8 cellular contexts compared by ENCODE assay signal in genomic region chr21:41460578-41461527, GRCh38. TPM values are rescaled to one million over a fixed set of nuclear protein-coding genes. Genes with fewer than 3 reads are reported as not detected.
DNase-seq lines count a peak whose midpoint lies in the region; ATAC-seq and TF ChIP-seq lines count a peak whose summit lies in the region.

No MANE protein-coding gene starts in this region.

- no peak overlapping the region for H3K27ac ChIP-seq in left lung

- peaks cover 2 to 15% (median 5%) of the 10 kb centered on the region in 7 donors for H3K9me3 Mint-ChIP-seq in CD14-positive monocyte
- H3K9me3 Mint-ChIP-seq in chondrocyte (ENCODE audit: low read depth), result peaks cover 8% of the 10 kb centered on the region

- intact Hi-C loops in CD14-positive monocyte (cut with micrococcal nuclease) (loop anchor here in 1 of 2 donors (1.0 kb wide), 1 partner anchor 178 kb away; no protein-coding TSS in a partner anchor), left lung (cut with DNase I) (no loop called here)

- no peaks in the 10 kb centered on the region for H3K9me3 ChIP-seq in left lung

- H3K27ac Mint-ChIP-seq in CD14-positive monocyte (peak overlapping the region in 2 of 7 donors; percentile 19), chondrocyte (ENCODE audit: unreplicated experiment) (no peak overlapping the region)

- no peak overlapping the region for H3K4me3 ChIP-seq in left lung

- H3K4me1 ChIP-seq in left lung, result no peaks in the 10 kb centered on the region

- peaks cover 39% of the 10 kb centered on the region in 2 donors for H3K36me3 Mint-ChIP-seq in CD14-positive monocyte
- H3K36me3 Mint-ChIP-seq in chondrocyte (ENCODE audit: low read depth), result no peaks in the 10 kb centered on the region

- H3K27me3 ChIP-seq in left lung, result no peaks in the 10 kb centered on the region

- peak; percentile 67 for DNase-seq in CD14-positive monocyte (ENCODE audit: low spot score)
- DNase-seq in NCI-H1105 (lab: John Stamatoyannopoulos, UW), result peak; percentile 13
- peak; percentile 49 for DNase-seq in activated CD4-positive, CD25-positive, alpha-beta regulatory T cell treated with anti-CD3 and anti-CD28 coated beads, Interleukin-2, amount 50 U/mL, for 72 hours
- DNase-seq in chondrocyte (ENCODE audit: low spot score), result no peak
- DNase-seq in left lung, result peak; percentile 80 to 89
- DNase-seq in stimulated activated CD4-positive, alpha-beta T cell treated with anti-CD3 and anti-CD28 coated beads, TNF-alpha, amount 100 ng/mL, for 24 hours (ENCODE audit: low read depth in 3 of 3), result peak; percentile 23 to 54 (median 27)

- H3K27me3 Mint-ChIP-seq in CD14-positive monocyte (ENCODE audit: low read depth in 3 of 3), result peaks cover 2 to 4% (median 2%) of the 10 kb centered on the region in 3 donors
- no peaks in the 10 kb centered on the region for H3K27me3 Mint-ChIP-seq in chondrocyte (ENCODE audit: low read depth)

- H3K4me1 Mint-ChIP-seq in CD14-positive monocyte, result peaks cover 2% of the 10 kb centered on the region
- peaks cover 22% of the 10 kb centered on the region for H3K4me1 Mint-ChIP-seq in chondrocyte (ENCODE audit: low read depth)

- H3K4me3 Mint-ChIP-seq in CD14-positive monocyte (no peak overlapping the region), chondrocyte (ENCODE audit: unreplicated experiment) (no peak overlapping the region)

- TF ChIP-seq CTCF in CD14-positive monocyte (IDR thresholded peaks at IDR 0.05) (peak; percentile 83), chondrocyte (IDR thresholded peaks at IDR 0.05) (peak; percentile 88), left lung (IDR thresholded peaks at IDR 0.05) (peak; percentile 72 to 74)

- ATAC-seq in GM19351 (IDR thresholded peaks at IDR 0.05; ENCODE audit: unreplicated experiment) (peak; percentile 64), left lung (peak; percentile 95), HG02981 (IDR thresholded peaks at IDR 0.05; ENCODE audit: unreplicated experiment) (no peak)

- peaks cover 0 to 45% of the 10 kb centered on the region in 2 donors for H3K36me3 ChIP-seq in left lung

RNA-seq across cellular contexts. Expression of gene MX1, which starts 34.8 kb away (rescaled TPM):
- polyA plus RNA-seq in CD14-positive monocyte, result 10 to 100 TPM; 60.5 to 73.3 TPM
- 1.2 to 2.6 TPM (median 2.1 TPM) in 3 replicates for total RNA-seq in chondrocyte
- total RNA-seq in left lung, result 10 to 100 TPM; 59.8 to 66.3 TPM

RNA-seq across cellular contexts. Expression of gene TMPRSS2, which starts 47.1 kb away (rescaled TPM):
- not detected for polyA plus RNA-seq in CD14-positive monocyte
- total RNA-seq in chondrocyte (0.12 TPM in 1 of 3 replicates, not detected in the others), left lung (100 to 1,000 TPM in 1 of 2 donors, 10 to 100 TPM in 1; 56.8 to 137 TPM)

Comparison
In these comparisons a context has a peak if more than half of its experiments do, and no peak if none do; other contexts are left out.
1. RNA of gene MX1, which starts 34.8 kb away (total RNA-seq): 59.8 to 66.3 TPM in left lung; 1.2 to 2.6 TPM in chondrocyte; every median in the first group is over 10 times any median in the second.
2. RNA of gene TMPRSS2, which starts 47.1 kb away (total RNA-seq): 56.8 to 137 TPM in left lung; 0.12 TPM in chondrocyte; every median in the first group is over 10 times any median in the second.
3. Peak in every context shown above with its lines, with median percentiles within 50 percentile points of each other: CTCF ChIP-seq.